Comparison of ENCODE assay signal across 15 cellular contexts in the genomic region with DNA sequence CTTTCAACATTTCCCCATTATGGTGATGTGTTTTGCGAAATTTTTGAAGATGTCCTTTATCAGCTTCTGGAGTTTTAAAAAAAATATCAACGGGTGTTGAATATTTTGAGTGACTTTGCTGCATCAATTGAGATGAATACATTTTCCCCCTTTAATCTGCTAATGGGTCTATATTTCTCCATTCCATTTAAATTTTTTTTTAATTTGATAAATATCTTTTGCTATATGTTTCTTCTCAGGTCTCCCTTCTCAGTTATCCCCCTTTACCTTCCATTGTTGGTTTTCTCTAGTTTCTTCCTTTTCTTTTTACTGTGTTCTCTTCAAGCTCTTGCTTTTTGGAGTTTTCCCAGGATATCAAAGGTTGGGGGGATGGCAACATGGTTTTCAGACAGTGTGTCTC. TPM values are rescaled to one million over a fixed set of nuclear protein-coding genes. Genes with fewer than 3 reads are reported as not detected.
A peak's percentile ranks its signal among the peaks of the same experiment; 100 is the strongest.
DNase-seq lines count a peak whose midpoint lies in the region; ATAC-seq and TF ChIP-seq lines count a peak whose summit lies in the region.
"Had no signal": no experiment of that assay in that cellular context is flagged by ENCODE, and none has a peak within 500 bp of the region (broad histone marks: within the 10 kb centered on the region; RNA-seq: fewer than 3 reads in every experiment).

No MANE protein-coding gene starts in this region.

- H3K9me3 ChIP-seq in naive thymus-derived CD4-positive, alpha-beta T cell (ENCODE audit: control insufficient read depth in 2 of 3, low read length in 3 of 3), result no peaks in the 10 kb centered on the region
- H3K9me3 ChIP-seq: SJSA1, spleen had no signal

- peaks cover 13% of the 10 kb centered on the region in 2 donors for H3K4me1 ChIP-seq in naive thymus-derived CD4-positive, alpha-beta T cell (ENCODE audit: control insufficient read depth in 2 of 2, insufficient read depth in 2 of 2, low read length in 2 of 2)

- no peaks in the 10 kb centered on the region for H3K27me3 ChIP-seq in naive thymus-derived CD4-positive, alpha-beta T cell (ENCODE audit: control insufficient read depth in 2 of 2, insufficient read depth in 2 of 2, low read length in 2 of 2)
- H3K27me3 ChIP-seq: SJSA1, spleen had no signal

- no peaks in the 10 kb centered on the region for H3K9me3 Mint-ChIP-seq in stimulated activated naive CD8-positive, alpha-beta T cell treated with anti-CD3 and anti-CD28 coated beads, Interleukin-15, Interleukin-2, amounts not matched to agents 100 ng/mL and 50 ng/mL, for 24 hours
- H3K9me3 Mint-ChIP-seq in activated T-helper 2 cell treated with anti-CD3 and anti-CD28 coated beads, Interferon-gamma antibody, Interleukin-2, Interleukin-4, amounts not matched to agents 10 μg/mL and 5 μg/mL and 100 μg/mL, durations not matched to agents 14 hours and 24 hours and 36 hours, result no peaks in the 10 kb centered on the region
- peaks cover 0 to 3% (median 0%) of the 10 kb centered on the region in 11 donors for H3K9me3 Mint-ChIP-seq in naive thymus-derived CD4-positive, alpha-beta T cell

- CTCF ChIA-PET in naive thymus-derived CD4-positive, alpha-beta T cell (lab: Charles Lee), result interaction anchor here (0.8 to 1.1 kb wide), 4 partner anchors 35 to 210 kb away, joined by 3 to 7 read pairs (median 5); a partner anchor contains a TSS

- TF ChIP-seq CTCF in coronary artery (IDR thresholded peaks at IDR 0.05), result no peak

- H3K4me1 Mint-ChIP-seq in stimulated activated naive CD8-positive, alpha-beta T cell treated with anti-CD3 and anti-CD28 coated beads, Interleukin-15, Interleukin-2, amounts not matched to agents 100 ng/mL and 50 ng/mL, for 24 hours (ENCODE audit: low read depth), result peaks cover 31% of the 10 kb centered on the region
- peaks cover 32% of the 10 kb centered on the region for H3K4me1 Mint-ChIP-seq in activated T-helper 2 cell treated with anti-CD3 and anti-CD28 coated beads, Interferon-gamma antibody, Interleukin-2, Interleukin-4, amounts not matched to agents 10 μg/mL and 5 μg/mL and 100 μg/mL, durations not matched to agents 14 hours and 24 hours and 36 hours (ENCODE audit: low read depth)
- H3K4me1 Mint-ChIP-seq in naive thymus-derived CD4-positive, alpha-beta T cell, result peaks cover 11 to 37% (median 22%) of the 10 kb centered on the region in 7 donors

- peak overlapping the region; percentile 81 for H3K27ac ChIP-seq in naive thymus-derived CD4-positive, alpha-beta T cell (ENCODE audit: low read depth, low read length)
- H3K27ac ChIP-seq in coronary artery, result no peak overlapping the region

- intact Hi-C loops in activated T-helper 2 cell treated with anti-CD3 and anti-CD28 coated beads, Interferon-gamma antibody, Interleukin-2, Interleukin-4, amounts not matched to agents 10 μg/mL and 5 μg/mL and 100 μg/mL, durations not matched to agents 14 hours and 24 hours and 36 hours (cut with micrococcal nuclease), result loop anchor here (2.0 to 5.0 kb wide), 3 partner anchors 45 to 183 kb away; a partner anchor contains a TSS
- intact Hi-C loops in naive thymus-derived CD4-positive, alpha-beta T cell (cut with micrococcal nuclease), result loop anchor here (2.0 to 5.0 kb wide), 5 partner anchors 77 to 1263 kb away; a partner anchor contains a TSS

- H3K4me3 Mint-ChIP-seq in stimulated activated naive CD8-positive, alpha-beta T cell treated with anti-CD3 and anti-CD28 coated beads, Interleukin-15, Interleukin-2, amounts not matched to agents 100 ng/mL and 50 ng/mL, for 24 hours, result no peak overlapping the region
- H3K4me3 Mint-ChIP-seq in activated T-helper 2 cell treated with anti-CD3 and anti-CD28 coated beads, Interferon-gamma antibody, Interleukin-2, Interleukin-4, amounts not matched to agents 10 μg/mL and 5 μg/mL and 100 μg/mL, durations not matched to agents 14 hours and 24 hours and 36 hours (ENCODE audit: low read depth), result no peak overlapping the region
- no peak overlapping the region for H3K4me3 Mint-ChIP-seq in naive thymus-derived CD4-positive, alpha-beta T cell

- no peak for ATAC-seq in stimulated activated naive CD8-positive, alpha-beta T cell treated with anti-CD3 and anti-CD28 coated beads, Interleukin-15, Interleukin-2, amounts not matched to agents 100 U/mL and 50 U/mL, for 24 hours
- ATAC-seq in naive thymus-derived CD4-positive, alpha-beta T cell, result no peak
- no peak for ATAC-seq in HG02763 (IDR thresholded peaks at IDR 0.05; ENCODE audit: unreplicated experiment)

- peak overlapping the region; percentile 97 for H3K27ac Mint-ChIP-seq in stimulated activated naive CD8-positive, alpha-beta T cell treated with anti-CD3 and anti-CD28 coated beads, Interleukin-15, Interleukin-2, amounts not matched to agents 100 ng/mL and 50 ng/mL, for 24 hours
- H3K27ac Mint-ChIP-seq in activated T-helper 2 cell treated with anti-CD3 and anti-CD28 coated beads, Interferon-gamma antibody, Interleukin-2, Interleukin-4, amounts not matched to agents 10 μg/mL and 5 μg/mL and 100 μg/mL, durations not matched to agents 14 hours and 24 hours and 36 hours, result peak overlapping the region; percentile 94
- H3K27ac Mint-ChIP-seq in naive thymus-derived CD4-positive, alpha-beta T cell, result peak overlapping the region; percentile 94 to 98 (median 97)

- no peak overlapping the region for H3K4me3 ChIP-seq in naive thymus-derived CD4-positive, alpha-beta T cell (ENCODE audit: low read length)
- no peak overlapping the region for H3K4me3 ChIP-seq in coronary artery

- no peaks in the 10 kb centered on the region for H3K27me3 Mint-ChIP-seq in stimulated activated naive CD8-positive, alpha-beta T cell treated with anti-CD3 and anti-CD28 coated beads, Interleukin-15, Interleukin-2, amounts not matched to agents 100 ng/mL and 50 ng/mL, for 24 hours
- no peaks in the 10 kb centered on the region for H3K27me3 Mint-ChIP-seq in activated T-helper 2 cell treated with anti-CD3 and anti-CD28 coated beads, Interferon-gamma antibody, Interleukin-2, Interleukin-4, amounts not matched to agents 10 μg/mL and 5 μg/mL and 100 μg/mL, durations not matched to agents 14 hours and 24 hours and 36 hours (ENCODE audit: low read depth)
- peaks cover 0 to 5% (median 0%) of the 10 kb centered on the region in 5 donors for H3K27me3 Mint-ChIP-seq in naive thymus-derived CD4-positive, alpha-beta T cell

- POLR2A ChIA-PET in naive thymus-derived CD4-positive, alpha-beta T cell (lab: Charles Lee), result interaction anchor here (0.9 to 2.2 kb wide), 13 partner anchors 18 to 181 kb away, joined by 3 to 12 read pairs (median 7); a partner anchor contains a TSS

- no peak for DNase-seq in stimulated activated naive CD8-positive, alpha-beta T cell treated with anti-CD3 and anti-CD28 coated beads, Interleukin-15, Interleukin-2, amounts not matched to agents 100 U/mL and 50 U/mL, for 24 hours
- no peak for DNase-seq in activated T-helper 2 cell treated with anti-CD3 and anti-CD28 coated beads, Interferon-gamma antibody, Interleukin-2, Interleukin-4, amounts not matched to agents 10 μg/mL and 5 μg/mL and 100 μg/mL, durations not matched to agents 14 hours and 24 hours and 36 hours (ENCODE audit: low spot score)
- DNase-seq in naive thymus-derived CD4-positive, alpha-beta T cell, result no peak
- DNase-seq in activated gamma-delta T cell treated with Interleukin-2 at 50 U/mL for 16 hours, result no peak
- DNase-seq in coronary artery (ENCODE audit: low spot score), result no peak
- no peak for DNase-seq in NCI-H1930 (lab: John Stamatoyannopoulos, UW)
- DNase-seq: activated T-cell treated with anti-CD3 and anti-CD28 coated beads, Interleukin-2, amount 50 U/mL, for 1 hour; DMS 273 treated with DMSO at 0.1 percent for 48 hours; GOT3; NCI-H1092 treated with DMSO at 0.1 percent for 48 hours; nucleus accumbens; spleen had no signal

- no peaks in the 10 kb centered on the region for H3K36me3 ChIP-seq in naive thymus-derived CD4-positive, alpha-beta T cell (ENCODE audit: control insufficient read depth in 2 of 3, insufficient read depth in 3 of 3, low read length in 3 of 3)
- H3K36me3 ChIP-seq: spleen had no signal

- H3K36me3 Mint-ChIP-seq in stimulated activated naive CD8-positive, alpha-beta T cell treated with anti-CD3 and anti-CD28 coated beads, Interleukin-15, Interleukin-2, amounts not matched to agents 100 ng/mL and 50 ng/mL, for 24 hours (ENCODE audit: low read depth), result peaks cover 12% of the 10 kb centered on the region
- H3K36me3 Mint-ChIP-seq in activated T-helper 2 cell treated with anti-CD3 and anti-CD28 coated beads, Interferon-gamma antibody, Interleukin-2, Interleukin-4, amounts not matched to agents 10 μg/mL and 5 μg/mL and 100 μg/mL, durations not matched to agents 14 hours and 24 hours and 36 hours (ENCODE audit: low read depth), result peaks cover 22% of the 10 kb centered on the region
- peaks cover 0 to 15% (median 0%) of the 10 kb centered on the region in 5 donors for H3K36me3 Mint-ChIP-seq in naive thymus-derived CD4-positive, alpha-beta T cell

RNA-seq across cellular contexts. Expression of a gene that starts 1.4 kb away (rescaled TPM):
- total RNA-seq in activated T-helper 2 cell treated with anti-CD3 and anti-CD28 coated beads, Interferon-gamma antibody, Interleukin-2, Interleukin-4, amounts not matched to agents 10 μg/mL and 5 μg/mL and 100 μg/mL, durations not matched to agents 14 hours and 24 hours and 36 hours, result 78.3 and 80.9 TPM in 2 replicates
- total RNA-seq in naive thymus-derived CD4-positive, alpha-beta T cell, result 10 to 100 TPM in 1 of 5 experiments, 1 to 10 TPM in 3, under 1 TPM in 1; 0.65 to 87.9 (median 1.6) TPM
- polyA plus RNA-seq in naive thymus-derived CD4-positive, alpha-beta T cell, result under 1 TPM; 0.18 to 0.92 TPM

RNA-seq across cellular contexts. Expression of a gene that starts 20.6 kb away (rescaled TPM):
- 33.0 and 39.1 TPM in 2 replicates for total RNA-seq in activated T-helper 2 cell treated with anti-CD3 and anti-CD28 coated beads, Interferon-gamma antibody, Interleukin-2, Interleukin-4, amounts not matched to agents 10 μg/mL and 5 μg/mL and 100 μg/mL, durations not matched to agents 14 hours and 24 hours and 36 hours
- total RNA-seq in naive thymus-derived CD4-positive, alpha-beta T cell, result 100 to 1,000 TPM in 4 of 5 experiments, 10 to 100 TPM in 1; 37.8 to 356 (median 235) TPM
- 10 to 100 TPM; 58.6 to 88.3 TPM for polyA plus RNA-seq in naive thymus-derived CD4-positive, alpha-beta T cell

RNA-seq across cellular contexts. Expression of a gene that starts 27.7 kb away (rescaled TPM):
- 143 and 146 TPM in 2 replicates for total RNA-seq in activated T-helper 2 cell treated with anti-CD3 and anti-CD28 coated beads, Interferon-gamma antibody, Interleukin-2, Interleukin-4, amounts not matched to agents 10 μg/mL and 5 μg/mL and 100 μg/mL, durations not matched to agents 14 hours and 24 hours and 36 hours
- 100 to 1,000 TPM; 148 to 235 (median 158) TPM for total RNA-seq in naive thymus-derived CD4-positive, alpha-beta T cell
- 100 to 1,000 TPM; 389 to 466 TPM for polyA plus RNA-seq in naive thymus-derived CD4-positive, alpha-beta T cell

RNA-seq across cellular contexts. Expression of a gene that starts 29.7 kb away (rescaled TPM):
- 60.1 and 71.3 TPM in 2 replicates for total RNA-seq in activated T-helper 2 cell treated with anti-CD3 and anti-CD28 coated beads, Interferon-gamma antibody, Interleukin-2, Interleukin-4, amounts not matched to agents 10 μg/mL and 5 μg/mL and 100 μg/mL, durations not matched to agents 14 hours and 24 hours and 36 hours
- total RNA-seq in naive thymus-derived CD4-positive, alpha-beta T cell, result 10 to 100 TPM; 35.5 to 94.1 (median 57.9) TPM
- polyA plus RNA-seq in naive thymus-derived CD4-positive, alpha-beta T cell, result 1 to 10 TPM in 1 of 2 donors, under 1 TPM in 1; 0.48 to 2.3 TPM
